1 cellular context compared by ENCODE assay signal in the genomic region with DNA sequence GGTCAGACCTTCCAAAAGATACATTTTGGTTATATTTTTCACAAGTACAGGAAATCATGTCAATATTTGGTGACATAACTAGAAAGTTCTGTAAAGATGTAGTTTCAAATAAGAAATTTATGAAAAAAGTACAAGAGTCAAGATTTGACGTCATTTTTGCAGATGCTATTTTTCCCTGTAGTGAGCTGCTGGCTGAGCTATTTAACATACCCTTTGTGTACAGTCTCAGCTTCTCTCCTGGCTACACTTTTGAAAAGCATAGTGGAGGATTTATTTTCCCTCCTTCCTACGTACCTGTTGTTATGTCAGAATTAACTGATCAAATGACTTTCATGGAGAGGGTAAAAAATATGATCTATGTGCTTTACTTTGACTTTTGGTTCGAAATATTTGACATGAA.
TF ChIP-seq lines count a peak whose summit lies in the region.

No MANE protein-coding gene starts in this region.

TF ChIP-seq in GM23338, 12 proteins besides CTCF, POLR2A, EP300 and RAD21 (continued from another document):
- TF ChIP-seq, protein P1, sequence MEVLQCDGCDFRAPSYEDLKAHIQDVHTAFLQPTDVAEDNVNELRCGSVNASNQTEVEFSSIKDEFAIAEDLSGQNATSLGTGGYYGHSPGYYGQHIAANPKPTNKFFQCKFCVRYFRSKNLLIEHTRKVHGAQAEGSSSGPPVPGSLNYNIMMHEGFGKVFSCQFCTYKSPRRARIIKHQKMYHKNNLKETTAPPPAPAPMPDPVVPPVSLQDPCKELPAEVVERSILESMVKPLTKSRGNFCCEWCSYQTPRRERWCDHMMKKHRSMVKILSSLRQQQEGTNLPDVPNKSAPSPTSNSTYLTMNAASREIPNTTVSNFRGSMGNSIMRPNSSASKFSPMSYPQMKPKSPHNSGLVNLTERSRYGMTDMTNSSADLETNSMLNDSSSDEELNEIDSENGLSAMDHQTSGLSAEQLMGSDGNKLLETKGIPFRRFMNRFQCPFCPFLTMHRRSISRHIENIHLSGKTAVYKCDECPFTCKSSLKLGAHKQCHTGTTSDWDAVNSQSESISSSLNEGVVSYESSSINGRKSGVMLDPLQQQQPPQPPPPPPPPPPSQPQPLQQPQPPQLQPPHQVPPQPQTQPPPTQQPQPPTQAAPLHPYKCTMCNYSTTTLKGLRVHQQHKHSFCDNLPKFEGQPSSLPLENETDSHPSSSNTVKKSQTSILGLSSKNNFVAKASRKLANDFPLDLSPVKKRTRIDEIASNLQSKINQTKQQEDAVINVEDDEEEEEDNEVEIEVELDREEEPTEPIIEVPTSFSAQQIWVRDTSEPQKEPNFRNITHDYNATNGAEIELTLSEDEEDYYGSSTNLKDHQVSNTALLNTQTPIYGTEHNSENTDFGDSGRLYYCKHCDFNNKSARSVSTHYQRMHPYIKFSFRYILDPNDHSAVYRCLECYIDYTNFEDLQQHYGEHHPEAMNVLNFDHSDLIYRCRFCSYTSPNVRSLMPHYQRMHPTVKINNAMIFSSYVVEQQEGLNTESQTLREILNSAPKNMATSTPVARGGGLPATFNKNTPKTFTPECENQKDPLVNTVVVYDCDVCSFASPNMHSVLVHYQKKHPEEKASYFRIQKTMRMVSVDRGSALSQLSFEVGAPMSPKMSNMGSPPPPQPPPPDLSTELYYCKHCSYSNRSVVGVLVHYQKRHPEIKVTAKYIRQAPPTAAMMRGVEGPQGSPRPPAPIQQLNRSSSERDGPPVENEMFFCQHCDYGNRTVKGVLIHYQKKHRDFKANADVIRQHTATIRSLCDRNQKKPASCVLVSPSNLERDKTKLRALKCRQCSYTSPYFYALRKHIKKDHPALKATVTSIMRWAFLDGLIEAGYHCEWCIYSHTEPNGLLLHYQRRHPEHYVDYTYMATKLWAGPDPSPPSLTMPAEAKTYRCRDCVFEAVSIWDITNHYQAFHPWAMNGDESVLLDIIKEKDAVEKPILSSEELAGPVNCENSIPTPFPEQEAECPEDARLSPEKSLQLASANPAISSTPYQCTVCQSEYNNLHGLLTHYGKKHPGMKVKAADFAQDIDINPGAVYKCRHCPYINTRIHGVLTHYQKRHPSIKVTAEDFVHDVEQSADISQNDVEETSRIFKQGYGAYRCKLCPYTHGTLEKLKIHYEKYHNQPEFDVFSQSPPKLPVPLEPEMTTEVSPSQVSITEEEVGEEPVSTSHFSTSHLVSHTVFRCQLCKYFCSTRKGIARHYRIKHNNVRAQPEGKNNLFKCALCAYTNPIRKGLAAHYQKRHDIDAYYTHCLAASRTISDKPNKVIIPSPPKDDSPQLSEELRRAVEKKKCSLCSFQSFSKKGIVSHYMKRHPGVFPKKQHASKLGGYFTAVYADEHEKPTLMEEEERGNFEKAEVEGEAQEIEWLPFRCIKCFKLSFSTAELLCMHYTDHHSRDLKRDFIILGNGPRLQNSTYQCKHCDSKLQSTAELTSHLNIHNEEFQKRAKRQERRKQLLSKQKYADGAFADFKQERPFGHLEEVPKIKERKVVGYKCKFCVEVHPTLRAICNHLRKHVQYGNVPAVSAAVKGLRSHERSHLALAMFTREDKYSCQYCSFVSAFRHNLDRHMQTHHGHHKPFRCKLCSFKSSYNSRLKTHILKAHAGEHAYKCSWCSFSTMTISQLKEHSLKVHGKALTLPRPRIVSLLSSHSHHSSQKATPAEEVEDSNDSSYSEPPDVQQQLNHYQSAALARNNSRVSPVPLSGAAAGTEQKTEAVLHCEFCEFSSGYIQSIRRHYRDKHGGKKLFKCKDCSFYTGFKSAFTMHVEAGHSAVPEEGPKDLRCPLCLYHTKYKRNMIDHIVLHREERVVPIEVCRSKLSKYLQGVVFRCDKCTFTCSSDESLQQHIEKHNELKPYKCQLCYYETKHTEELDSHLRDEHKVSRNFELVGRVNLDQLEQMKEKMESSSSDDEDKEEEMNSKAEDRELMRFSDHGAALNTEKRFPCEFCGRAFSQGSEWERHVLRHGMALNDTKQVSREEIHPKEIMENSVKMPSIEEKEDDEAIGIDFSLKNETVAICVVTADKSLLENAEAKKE (CRISPR knock-in tag; IDR thresholded peaks at IDR 0.05), result no peak
- TF ChIP-seq NANOG (IDR thresholded peaks at IDR 0.05; ENCODE audit: borderline replicate concordance) (no peak), ZNF114 (CRISPR knock-in tag; IDR thresholded peaks at IDR 0.05) (no peak)
